In the genomic region with DNA sequence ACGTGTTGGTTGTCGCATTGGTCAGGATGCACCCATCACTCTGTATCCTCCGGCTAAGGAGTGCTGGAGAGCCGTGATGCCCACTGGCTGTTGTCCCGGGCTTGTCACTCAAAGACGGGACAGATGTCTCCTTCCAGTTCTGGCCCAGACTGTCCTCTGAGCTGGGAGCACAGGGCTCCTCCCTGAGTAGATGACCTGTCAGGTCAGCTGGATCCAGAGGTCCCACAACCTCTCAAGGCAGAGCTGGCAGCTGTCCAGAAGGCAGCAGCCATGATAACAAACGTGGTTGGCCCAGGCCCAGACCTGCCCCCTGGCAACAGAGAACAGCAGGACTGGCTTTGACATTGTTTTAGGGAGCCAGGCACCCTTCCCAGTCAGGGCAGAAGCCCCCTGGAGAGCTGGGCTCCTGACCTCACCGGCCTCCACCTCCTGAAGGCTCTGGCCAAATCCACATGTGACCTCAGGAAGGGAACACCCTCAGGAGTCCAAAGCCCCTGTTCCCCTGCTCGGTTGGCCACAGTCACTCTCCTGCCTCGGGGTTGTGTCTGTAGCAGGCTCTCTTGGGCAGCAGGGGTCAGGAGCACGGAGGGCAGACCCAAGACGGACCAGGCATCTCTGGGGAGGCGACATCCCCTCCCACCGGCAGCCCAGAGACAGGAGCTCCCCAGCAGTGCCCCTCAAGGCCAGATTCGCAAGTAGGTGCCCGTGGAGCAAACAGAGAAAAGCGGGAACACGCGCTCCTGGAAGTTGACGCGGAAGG, we compare ENCODE assay signal across 1 cellular context.
TF ChIP-seq lines count a peak whose summit lies in the region.

No MANE protein-coding gene starts in this region.

TF ChIP-seq in K562, 482 proteins besides CTCF, POLR2A, EP300 and RAD21 (continues in another document):
- TF ChIP-seq, protein P1, sequence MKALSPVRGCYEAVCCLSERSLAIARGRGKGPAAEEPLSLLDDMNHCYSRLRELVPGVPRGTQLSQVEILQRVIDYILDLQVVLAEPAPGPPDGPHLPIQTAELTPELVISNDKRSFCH (CRISPR knock-in tag; IDR thresholded peaks at IDR 0.05) = no peak
- TF ChIP-seq, protein P1 (tag; IDR thresholded peaks at IDR 0.05) = no peak
- TF ChIP-seq NEUROD1 (IDR thresholded peaks at IDR 0.05; ENCODE audit: borderline replicate concordance, low read depth, low read length, partially characterized antibody) (no peak), GTF2E2 (tag; IDR thresholded peaks at IDR 0.05) (no peak), ZFX (CRISPR knock-in tag; IDR thresholded peaks at IDR 0.05) (no peak), FOXP1 (CRISPR knock-in tag; IDR thresholded peaks at IDR 0.05) (no peak), NFE2L1 (tag; IDR thresholded peaks at IDR 0.05; ENCODE audit: borderline replicate concordance, low read depth) (no peak), ZNF707 (CRISPR knock-in tag; conservative IDR thresholded peaks at IDR 0.05) (no peak), CTBP1 (IDR thresholded peaks at IDR 0.05; ENCODE audit: borderline replicate concordance) (peak; percentile 22; the same call in 1 of the 2 replicates), CEBPB (tag; IDR thresholded peaks at IDR 0.05) (no peak), FOXM1 (IDR thresholded peaks at IDR 0.05; ENCODE audit: low read depth) (no peak), FOXM1 (CRISPR knock-in tag; IDR thresholded peaks at IDR 0.05; ENCODE audit: low read depth) (no peak), ZNF551 (CRISPR knock-in tag; IDR thresholded peaks at IDR 0.05) (no peak), SMAD4 (CRISPR knock-in tag; conservative IDR thresholded peaks at IDR 0.05) (no peak), SMARCB1 (IDR thresholded peaks at IDR 0.05; ENCODE audit: insufficient read length, low read depth) (no peak), SLC30A9 (CRISPR knock-in tag; IDR thresholded peaks at IDR 0.05) (no peak), ZNF41 (CRISPR knock-in tag; conservative IDR thresholded peaks at IDR 0.05) (no peak), CREM (IDR thresholded peaks at IDR 0.05; ENCODE audit: low read depth) (0 out of 2 replicates have a peak, but pooled peaks have one; percentile 22), NFXL1 (CRISPR knock-in tag; IDR thresholded peaks at IDR 0.05) (no peak), CBX5 (IDR thresholded peaks at IDR 0.05; ENCODE audit: borderline replicate concordance, low read depth) (no peak), ZEB2 (IDR thresholded peaks at IDR 0.05) (no peak)
- TF ChIP-seq, protein P2, sequence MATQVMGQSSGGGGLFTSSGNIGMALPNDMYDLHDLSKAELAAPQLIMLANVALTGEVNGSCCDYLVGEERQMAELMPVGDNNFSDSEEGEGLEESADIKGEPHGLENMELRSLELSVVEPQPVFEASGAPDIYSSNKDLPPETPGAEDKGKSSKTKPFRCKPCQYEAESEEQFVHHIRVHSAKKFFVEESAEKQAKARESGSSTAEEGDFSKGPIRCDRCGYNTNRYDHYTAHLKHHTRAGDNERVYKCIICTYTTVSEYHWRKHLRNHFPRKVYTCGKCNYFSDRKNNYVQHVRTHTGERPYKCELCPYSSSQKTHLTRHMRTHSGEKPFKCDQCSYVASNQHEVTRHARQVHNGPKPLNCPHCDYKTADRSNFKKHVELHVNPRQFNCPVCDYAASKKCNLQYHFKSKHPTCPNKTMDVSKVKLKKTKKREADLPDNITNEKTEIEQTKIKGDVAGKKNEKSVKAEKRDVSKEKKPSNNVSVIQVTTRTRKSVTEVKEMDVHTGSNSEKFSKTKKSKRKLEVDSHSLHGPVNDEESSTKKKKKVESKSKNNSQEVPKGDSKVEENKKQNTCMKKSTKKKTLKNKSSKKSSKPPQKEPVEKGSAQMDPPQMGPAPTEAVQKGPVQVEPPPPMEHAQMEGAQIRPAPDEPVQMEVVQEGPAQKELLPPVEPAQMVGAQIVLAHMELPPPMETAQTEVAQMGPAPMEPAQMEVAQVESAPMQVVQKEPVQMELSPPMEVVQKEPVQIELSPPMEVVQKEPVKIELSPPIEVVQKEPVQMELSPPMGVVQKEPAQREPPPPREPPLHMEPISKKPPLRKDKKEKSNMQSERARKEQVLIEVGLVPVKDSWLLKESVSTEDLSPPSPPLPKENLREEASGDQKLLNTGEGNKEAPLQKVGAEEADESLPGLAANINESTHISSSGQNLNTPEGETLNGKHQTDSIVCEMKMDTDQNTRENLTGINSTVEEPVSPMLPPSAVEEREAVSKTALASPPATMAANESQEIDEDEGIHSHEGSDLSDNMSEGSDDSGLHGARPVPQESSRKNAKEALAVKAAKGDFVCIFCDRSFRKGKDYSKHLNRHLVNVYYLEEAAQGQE (CRISPR knock-in tag; IDR thresholded peaks at IDR 0.05; ENCODE audit: low read depth) = no peak
- TF ChIP-seq, protein P3, sequence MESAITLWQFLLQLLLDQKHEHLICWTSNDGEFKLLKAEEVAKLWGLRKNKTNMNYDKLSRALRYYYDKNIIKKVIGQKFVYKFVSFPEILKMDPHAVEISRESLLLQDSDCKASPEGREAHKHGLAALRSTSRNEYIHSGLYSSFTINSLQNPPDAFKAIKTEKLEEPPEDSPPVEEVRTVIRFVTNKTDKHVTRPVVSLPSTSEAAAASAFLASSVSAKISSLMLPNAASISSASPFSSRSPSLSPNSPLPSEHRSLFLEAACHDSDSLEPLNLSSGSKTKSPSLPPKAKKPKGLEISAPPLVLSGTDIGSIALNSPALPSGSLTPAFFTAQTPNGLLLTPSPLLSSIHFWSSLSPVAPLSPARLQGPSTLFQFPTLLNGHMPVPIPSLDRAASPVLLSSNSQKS (CRISPR knock-in tag; IDR thresholded peaks at IDR 0.05) = no peak
- TF ChIP-seq, protein P4, sequence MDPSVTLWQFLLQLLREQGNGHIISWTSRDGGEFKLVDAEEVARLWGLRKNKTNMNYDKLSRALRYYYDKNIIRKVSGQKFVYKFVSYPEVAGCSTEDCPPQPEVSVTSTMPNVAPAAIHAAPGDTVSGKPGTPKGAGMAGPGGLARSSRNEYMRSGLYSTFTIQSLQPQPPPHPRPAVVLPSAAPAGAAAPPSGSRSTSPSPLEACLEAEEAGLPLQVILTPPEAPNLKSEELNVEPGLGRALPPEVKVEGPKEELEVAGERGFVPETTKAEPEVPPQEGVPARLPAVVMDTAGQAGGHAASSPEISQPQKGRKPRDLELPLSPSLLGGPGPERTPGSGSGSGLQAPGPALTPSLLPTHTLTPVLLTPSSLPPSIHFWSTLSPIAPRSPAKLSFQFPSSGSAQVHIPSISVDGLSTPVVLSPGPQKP (CRISPR knock-in tag; IDR thresholded peaks at IDR 0.05) = no peak
- TF ChIP-seq, protein P5, sequence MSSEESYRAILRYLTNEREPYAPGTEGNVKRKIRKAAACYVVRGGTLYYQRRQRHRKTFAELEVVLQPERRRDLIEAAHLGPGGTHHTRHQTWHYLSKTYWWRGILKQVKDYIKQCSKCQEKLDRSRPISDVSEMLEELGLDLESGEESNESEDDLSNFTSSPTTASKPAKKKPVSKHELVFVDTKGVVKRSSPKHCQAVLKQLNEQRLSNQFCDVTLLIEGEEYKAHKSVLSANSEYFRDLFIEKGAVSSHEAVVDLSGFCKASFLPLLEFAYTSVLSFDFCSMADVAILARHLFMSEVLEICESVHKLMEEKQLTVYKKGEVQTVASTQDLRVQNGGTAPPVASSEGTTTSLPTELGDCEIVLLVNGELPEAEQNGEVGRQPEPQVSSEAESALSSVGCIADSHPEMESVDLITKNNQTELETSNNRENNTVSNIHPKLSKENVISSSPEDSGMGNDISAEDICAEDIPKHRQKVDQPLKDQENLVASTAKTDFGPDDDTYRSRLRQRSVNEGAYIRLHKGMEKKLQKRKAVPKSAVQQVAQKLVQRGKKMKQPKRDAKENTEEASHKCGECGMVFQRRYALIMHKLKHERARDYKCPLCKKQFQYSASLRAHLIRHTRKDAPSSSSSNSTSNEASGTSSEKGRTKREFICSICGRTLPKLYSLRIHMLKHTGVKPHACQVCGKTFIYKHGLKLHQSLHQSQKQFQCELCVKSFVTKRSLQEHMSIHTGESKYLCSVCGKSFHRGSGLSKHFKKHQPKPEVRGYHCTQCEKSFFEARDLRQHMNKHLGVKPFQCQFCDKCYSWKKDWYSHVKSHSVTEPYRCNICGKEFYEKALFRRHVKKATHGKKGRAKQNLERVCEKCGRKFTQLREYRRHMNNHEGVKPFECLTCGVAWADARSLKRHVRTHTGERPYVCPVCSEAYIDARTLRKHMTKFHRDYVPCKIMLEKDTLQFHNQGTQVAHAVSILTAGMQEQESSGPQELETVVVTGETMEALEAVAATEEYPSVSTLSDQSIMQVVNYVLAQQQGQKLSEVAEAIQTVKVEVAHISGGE (CRISPR knock-in tag; IDR thresholded peaks at IDR 0.05) = no peak
- TF ChIP-seq, protein P6, sequence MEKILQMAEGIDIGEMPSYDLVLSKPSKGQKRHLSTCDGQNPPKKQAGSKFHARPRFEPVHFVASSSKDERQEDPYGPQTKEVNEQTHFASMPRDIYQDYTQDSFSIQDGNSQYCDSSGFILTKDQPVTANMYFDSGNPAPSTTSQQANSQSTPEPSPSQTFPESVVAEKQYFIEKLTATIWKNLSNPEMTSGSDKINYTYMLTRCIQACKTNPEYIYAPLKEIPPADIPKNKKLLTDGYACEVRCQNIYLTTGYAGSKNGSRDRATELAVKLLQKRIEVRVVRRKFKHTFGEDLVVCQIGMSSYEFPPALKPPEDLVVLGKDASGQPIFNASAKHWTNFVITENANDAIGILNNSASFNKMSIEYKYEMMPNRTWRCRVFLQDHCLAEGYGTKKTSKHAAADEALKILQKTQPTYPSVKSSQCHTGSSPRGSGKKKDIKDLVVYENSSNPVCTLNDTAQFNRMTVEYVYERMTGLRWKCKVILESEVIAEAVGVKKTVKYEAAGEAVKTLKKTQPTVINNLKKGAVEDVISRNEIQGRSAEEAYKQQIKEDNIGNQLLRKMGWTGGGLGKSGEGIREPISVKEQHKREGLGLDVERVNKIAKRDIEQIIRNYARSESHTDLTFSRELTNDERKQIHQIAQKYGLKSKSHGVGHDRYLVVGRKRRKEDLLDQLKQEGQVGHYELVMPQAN (IDR thresholded peaks at IDR 0.05; ENCODE audit: borderline replicate concordance) = no peak
- TF ChIP-seq, protein P7, sequence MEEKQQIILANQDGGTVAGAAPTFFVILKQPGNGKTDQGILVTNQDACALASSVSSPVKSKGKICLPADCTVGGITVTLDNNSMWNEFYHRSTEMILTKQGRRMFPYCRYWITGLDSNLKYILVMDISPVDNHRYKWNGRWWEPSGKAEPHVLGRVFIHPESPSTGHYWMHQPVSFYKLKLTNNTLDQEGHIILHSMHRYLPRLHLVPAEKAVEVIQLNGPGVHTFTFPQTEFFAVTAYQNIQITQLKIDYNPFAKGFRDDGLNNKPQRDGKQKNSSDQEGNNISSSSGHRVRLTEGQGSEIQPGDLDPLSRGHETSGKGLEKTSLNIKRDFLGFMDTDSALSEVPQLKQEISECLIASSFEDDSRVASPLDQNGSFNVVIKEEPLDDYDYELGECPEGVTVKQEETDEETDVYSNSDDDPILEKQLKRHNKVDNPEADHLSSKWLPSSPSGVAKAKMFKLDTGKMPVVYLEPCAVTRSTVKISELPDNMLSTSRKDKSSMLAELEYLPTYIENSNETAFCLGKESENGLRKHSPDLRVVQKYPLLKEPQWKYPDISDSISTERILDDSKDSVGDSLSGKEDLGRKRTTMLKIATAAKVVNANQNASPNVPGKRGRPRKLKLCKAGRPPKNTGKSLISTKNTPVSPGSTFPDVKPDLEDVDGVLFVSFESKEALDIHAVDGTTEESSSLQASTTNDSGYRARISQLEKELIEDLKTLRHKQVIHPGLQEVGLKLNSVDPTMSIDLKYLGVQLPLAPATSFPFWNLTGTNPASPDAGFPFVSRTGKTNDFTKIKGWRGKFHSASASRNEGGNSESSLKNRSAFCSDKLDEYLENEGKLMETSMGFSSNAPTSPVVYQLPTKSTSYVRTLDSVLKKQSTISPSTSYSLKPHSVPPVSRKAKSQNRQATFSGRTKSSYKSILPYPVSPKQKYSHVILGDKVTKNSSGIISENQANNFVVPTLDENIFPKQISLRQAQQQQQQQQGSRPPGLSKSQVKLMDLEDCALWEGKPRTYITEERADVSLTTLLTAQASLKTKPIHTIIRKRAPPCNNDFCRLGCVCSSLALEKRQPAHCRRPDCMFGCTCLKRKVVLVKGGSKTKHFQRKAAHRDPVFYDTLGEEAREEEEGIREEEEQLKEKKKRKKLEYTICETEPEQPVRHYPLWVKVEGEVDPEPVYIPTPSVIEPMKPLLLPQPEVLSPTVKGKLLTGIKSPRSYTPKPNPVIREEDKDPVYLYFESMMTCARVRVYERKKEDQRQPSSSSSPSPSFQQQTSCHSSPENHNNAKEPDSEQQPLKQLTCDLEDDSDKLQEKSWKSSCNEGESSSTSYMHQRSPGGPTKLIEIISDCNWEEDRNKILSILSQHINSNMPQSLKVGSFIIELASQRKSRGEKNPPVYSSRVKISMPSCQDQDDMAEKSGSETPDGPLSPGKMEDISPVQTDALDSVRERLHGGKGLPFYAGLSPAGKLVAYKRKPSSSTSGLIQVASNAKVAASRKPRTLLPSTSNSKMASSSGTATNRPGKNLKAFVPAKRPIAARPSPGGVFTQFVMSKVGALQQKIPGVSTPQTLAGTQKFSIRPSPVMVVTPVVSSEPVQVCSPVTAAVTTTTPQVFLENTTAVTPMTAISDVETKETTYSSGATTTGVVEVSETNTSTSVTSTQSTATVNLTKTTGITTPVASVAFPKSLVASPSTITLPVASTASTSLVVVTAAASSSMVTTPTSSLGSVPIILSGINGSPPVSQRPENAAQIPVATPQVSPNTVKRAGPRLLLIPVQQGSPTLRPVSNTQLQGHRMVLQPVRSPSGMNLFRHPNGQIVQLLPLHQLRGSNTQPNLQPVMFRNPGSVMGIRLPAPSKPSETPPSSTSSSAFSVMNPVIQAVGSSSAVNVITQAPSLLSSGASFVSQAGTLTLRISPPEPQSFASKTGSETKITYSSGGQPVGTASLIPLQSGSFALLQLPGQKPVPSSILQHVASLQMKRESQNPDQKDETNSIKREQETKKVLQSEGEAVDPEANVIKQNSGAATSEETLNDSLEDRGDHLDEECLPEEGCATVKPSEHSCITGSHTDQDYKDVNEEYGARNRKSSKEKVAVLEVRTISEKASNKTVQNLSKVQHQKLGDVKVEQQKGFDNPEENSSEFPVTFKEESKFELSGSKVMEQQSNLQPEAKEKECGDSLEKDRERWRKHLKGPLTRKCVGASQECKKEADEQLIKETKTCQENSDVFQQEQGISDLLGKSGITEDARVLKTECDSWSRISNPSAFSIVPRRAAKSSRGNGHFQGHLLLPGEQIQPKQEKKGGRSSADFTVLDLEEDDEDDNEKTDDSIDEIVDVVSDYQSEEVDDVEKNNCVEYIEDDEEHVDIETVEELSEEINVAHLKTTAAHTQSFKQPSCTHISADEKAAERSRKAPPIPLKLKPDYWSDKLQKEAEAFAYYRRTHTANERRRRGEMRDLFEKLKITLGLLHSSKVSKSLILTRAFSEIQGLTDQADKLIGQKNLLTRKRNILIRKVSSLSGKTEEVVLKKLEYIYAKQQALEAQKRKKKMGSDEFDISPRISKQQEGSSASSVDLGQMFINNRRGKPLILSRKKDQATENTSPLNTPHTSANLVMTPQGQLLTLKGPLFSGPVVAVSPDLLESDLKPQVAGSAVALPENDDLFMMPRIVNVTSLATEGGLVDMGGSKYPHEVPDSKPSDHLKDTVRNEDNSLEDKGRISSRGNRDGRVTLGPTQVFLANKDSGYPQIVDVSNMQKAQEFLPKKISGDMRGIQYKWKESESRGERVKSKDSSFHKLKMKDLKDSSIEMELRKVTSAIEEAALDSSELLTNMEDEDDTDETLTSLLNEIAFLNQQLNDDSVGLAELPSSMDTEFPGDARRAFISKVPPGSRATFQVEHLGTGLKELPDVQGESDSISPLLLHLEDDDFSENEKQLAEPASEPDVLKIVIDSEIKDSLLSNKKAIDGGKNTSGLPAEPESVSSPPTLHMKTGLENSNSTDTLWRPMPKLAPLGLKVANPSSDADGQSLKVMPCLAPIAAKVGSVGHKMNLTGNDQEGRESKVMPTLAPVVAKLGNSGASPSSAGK (IDR thresholded peaks at IDR 0.05) = no peak
- TF ChIP-seq, protein P8, sequence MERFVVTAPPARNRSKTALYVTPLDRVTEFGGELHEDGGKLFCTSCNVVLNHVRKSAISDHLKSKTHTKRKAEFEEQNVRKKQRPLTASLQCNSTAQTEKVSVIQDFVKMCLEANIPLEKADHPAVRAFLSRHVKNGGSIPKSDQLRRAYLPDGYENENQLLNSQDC (CRISPR knock-in tag; IDR thresholded peaks at IDR 0.05) = no peak
- TF ChIP-seq, protein P9, sequence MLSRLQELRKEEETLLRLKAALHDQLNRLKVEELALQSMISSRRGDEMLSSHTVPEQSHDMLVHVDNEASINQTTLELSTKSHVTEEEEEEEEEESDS (CRISPR knock-in tag; IDR thresholded peaks at IDR 0.05) = no peak
